ENCODE assay signal across 19 cellular contexts in the genomic region with DNA sequence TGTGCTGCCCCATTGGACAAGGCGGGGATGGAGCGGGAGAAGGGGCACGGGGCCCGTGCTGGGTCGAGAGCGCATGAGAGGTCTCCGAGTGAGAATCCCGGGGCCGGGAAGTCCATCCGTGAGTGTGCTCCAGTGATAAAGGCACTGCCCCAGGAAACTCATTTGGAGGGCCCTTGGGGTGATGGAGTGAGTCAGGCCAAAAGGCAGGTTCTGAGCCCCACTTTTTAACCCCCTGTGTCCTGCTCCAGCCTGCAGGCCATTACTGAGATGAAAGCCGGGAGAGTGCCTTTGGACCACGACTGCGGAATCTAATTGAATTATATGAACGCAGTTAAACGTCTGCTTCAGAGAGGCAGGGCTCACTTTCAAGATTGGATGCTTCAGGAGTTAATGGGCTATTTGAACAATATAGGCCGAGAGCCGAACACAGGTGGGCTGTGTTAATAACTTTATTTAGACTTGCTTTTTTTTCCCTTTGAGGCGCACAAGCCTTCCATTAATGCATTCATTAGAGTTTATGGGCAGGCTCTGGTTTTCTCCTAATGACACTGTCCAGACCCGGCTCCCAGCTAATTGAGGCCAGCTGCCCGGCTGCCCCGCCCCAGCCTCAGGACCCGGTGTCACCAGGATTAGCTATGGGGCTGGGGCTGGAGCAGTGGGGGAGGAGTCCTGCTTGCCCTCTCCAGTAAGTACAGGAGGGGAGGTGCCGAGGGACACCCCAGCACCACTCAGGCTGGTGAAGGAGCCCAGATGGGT.
DNase-seq lines count a peak whose midpoint lies in the region; ATAC-seq and TF ChIP-seq lines count a peak whose summit lies in the region.
"Had no signal": no experiment of that assay in that cellular context is flagged by ENCODE, and none has a peak within 500 bp of the region (broad histone marks: within the 10 kb centered on the region; RNA-seq: fewer than 3 reads in every experiment).

No MANE protein-coding gene starts in this region.

- no peak overlapping the region for H3K27ac ChIP-seq in neural progenitor cell
- no peak overlapping the region for H3K27ac ChIP-seq in tibial artery
- H3K27ac ChIP-seq: cardiac muscle cell, testis had no signal

- ATAC-seq in esophagus mucosa = peak; percentile 19
- no peak for ATAC-seq in HG02981 (IDR thresholded peaks at IDR 0.05; ENCODE audit: unreplicated experiment)
- no peak for ATAC-seq in HG03460 (IDR thresholded peaks at IDR 0.05; ENCODE audit: unreplicated experiment)
- ATAC-seq: activated CD4-positive, CD25-positive, alpha-beta regulatory T cell treated with anti-CD3 and anti-CD28 coated beads, Interleukin-2, amount 50 U/mL, for 24 hours; effector memory CD8-positive, alpha-beta T cell had no signal

- H3K4me1 ChIP-seq in neural progenitor cell = peaks cover 31% of the 10 kb centered on the region
- no peaks in the 10 kb centered on the region for H3K4me1 ChIP-seq in tibial artery
- H3K4me1 ChIP-seq: testis had no signal

- H3F3A ChIP-seq in neural progenitor cell (ENCODE audit: low read depth) = peaks cover 11% of the 10 kb centered on the region

- no peak overlapping the region for H2AFZ ChIP-seq in neural progenitor cell (replicated peaks)

- intact Hi-C loops in tibial artery (cut with DNase I; ENCODE audit: low total_unique reads) = no loop called here

- H4K20me1 ChIP-seq in neural progenitor cell (ENCODE audit: low read depth) = no peaks in the 10 kb centered on the region

- POLR2A ChIA-PET in GM10248 (lab: Yijun Ruan, JAX) = no interaction called here

- CTCF ChIA-PET in GM10248 (lab: Yijun Ruan, JAX) = interaction anchor here (3.2 kb wide), 1 partner anchor 24 kb away, joined by 12 read pairs; no protein-coding TSS in a partner anchor

- H3K36me3 Mint-ChIP-seq in neural progenitor cell = no peaks in the 10 kb centered on the region
- H3K36me3 Mint-ChIP-seq: activated naive CD8-positive, alpha-beta T cell treated with anti-CD3 and anti-CD28 coated beads for 36 hours had no signal

- H3K36me3 ChIP-seq in neural progenitor cell (no peaks in the 10 kb centered on the region), tibial artery (no peaks in the 10 kb centered on the region)
- H3K36me3 ChIP-seq: cardiac muscle cell had no signal

- TF ChIP-seq CTCF in neural progenitor cell (IDR thresholded peaks at IDR 0.05) (no peak), GM10248 (IDR thresholded peaks at IDR 0.05; ENCODE audit: control extremely low read depth, extremely low read depth, low read depth, missing control alignments) (no peak), tibial artery (IDR thresholded peaks at IDR 0.05) (no peak)

- H3K27ac Mint-ChIP-seq in neural progenitor cell = peak overlapping the region; percentile 18
- H3K27ac Mint-ChIP-seq: activated naive CD8-positive, alpha-beta T cell treated with anti-CD3 and anti-CD28 coated beads for 36 hours; effector memory CD8-positive, alpha-beta T cell had no signal

- H3K9ac ChIP-seq in neural progenitor cell = no peak overlapping the region

- no peaks in the 10 kb centered on the region for H3K27me3 Mint-ChIP-seq in neural progenitor cell (ENCODE audit: insufficient read depth, low read depth)

- H3K4me1 Mint-ChIP-seq in neural progenitor cell = peaks cover 53% of the 10 kb centered on the region
- H3K4me1 Mint-ChIP-seq: activated naive CD8-positive, alpha-beta T cell treated with anti-CD3 and anti-CD28 coated beads for 36 hours had no signal

- H3K4me3 Mint-ChIP-seq in neural progenitor cell = no peak overlapping the region
- H3K4me3 Mint-ChIP-seq: activated naive CD8-positive, alpha-beta T cell treated with anti-CD3 and anti-CD28 coated beads for 36 hours; effector memory CD8-positive, alpha-beta T cell had no signal

- peak overlapping the region; percentile 40 for H3K4me2 ChIP-seq in neural progenitor cell

- no peaks in the 10 kb centered on the region for H3K9me3 Mint-ChIP-seq in neural progenitor cell
- H3K9me3 Mint-ChIP-seq: activated naive CD8-positive, alpha-beta T cell treated with anti-CD3 and anti-CD28 coated beads for 36 hours; effector memory CD8-positive, alpha-beta T cell had no signal

- H3K79me2 ChIP-seq in neural progenitor cell (ENCODE audit: low read depth) = no peaks in the 10 kb centered on the region

- DNase-seq in ELF-1 (ENCODE audit: low read depth, low spot score) = peak; percentile 92
- peak; percentile 45 for DNase-seq in NCI-H2227 treated with DMSO at 0.1 percent for 48 hours (lab: John Stamatoyannopoulos, UW)
- peak; percentile 70 for DNase-seq in neural progenitor cell (ENCODE audit: low spot score)
- no peak for DNase-seq in GM10248 (ENCODE audit: extremely low spot score)
- DNase-seq in tibial artery = no peak
- DNase-seq: activated naive CD8-positive, alpha-beta T cell treated with anti-CD3 and anti-CD28 coated beads for 36 hours; activated T-cell treated with anti-CD3 and anti-CD28 coated beads for 4 hours; DMS53; effector memory CD8-positive, alpha-beta T cell; foreskin melanocyte; MM.1S; NCI-H2107; OCI-M1; testis had no signal

- H3K4me3 ChIP-seq in neural progenitor cell = no peak overlapping the region
- no peak overlapping the region for H3K4me3 ChIP-seq in tibial artery
- H3K4me3 ChIP-seq: cardiac muscle cell, testis had no signal

- H3K9me3 ChIP-seq in neural progenitor cell (ENCODE audit: low read depth) = no peaks in the 10 kb centered on the region
- H3K9me3 ChIP-seq in tibial artery = no peaks in the 10 kb centered on the region
- H3K9me3 ChIP-seq: testis had no signal

- H3K27me3 ChIP-seq in neural progenitor cell (peaks cover 40% of the 10 kb centered on the region), tibial artery (peaks cover 0 to 66% of the 10 kb centered on the region in 2 donors)
- H3K27me3 ChIP-seq: testis had no signal

Comparison
In these comparisons a context has a peak if more than half of its experiments do, and no peak if none do; other contexts are left out.
1. DNase-seq: peak in ELF-1 (single experiment), NCI-H2227 treated with DMSO at 0.1 percent for 48 hours (single experiment) and neural progenitor cell (single experiment); none in GM10248 (single experiment) and tibial artery (0 of 2).